8 cellular contexts compared by ENCODE assay signal in genomic region chr12:79174656-79175055, GRCh38.
A peak's percentile ranks its signal among the peaks of the same experiment; 100 is the strongest.
DNase-seq lines count a peak whose midpoint lies in the region; ATAC-seq and TF ChIP-seq lines count a peak whose summit lies in the region.

No MANE protein-coding gene starts in this region.

- no peak overlapping the region for H3K4me3 ChIP-seq in prostate gland

- H3K36me3 ChIP-seq in prostate gland = no peaks in the 10 kb centered on the region

- no peaks in the 10 kb centered on the region for H3K27me3 ChIP-seq in prostate gland (replicated peaks; ENCODE audit: insufficient read depth)

- TF ChIP-seq POLR2A in prostate gland (IDR thresholded peaks at IDR 0.05) = no peak

- 0% methylated on average over 1 of the region's 1 CpG for WGBS in prostate gland

- no peak overlapping the region for H3K27ac ChIP-seq in prostate gland

- peak in 3 of 4 experiments; percentile 35 to 55 (median 39) for TF ChIP-seq CTCF in prostate gland (IDR thresholded peaks at IDR 0.05)

- no peaks in the 10 kb centered on the region for H3K9me3 ChIP-seq in prostate gland

- intact Hi-C loops in prostate gland (cut with DNase I) = loop anchor here (5.0 to 10.0 kb wide), 2 partner anchors 782 to 1030 kb away; no protein-coding TSS in a partner anchor

- H3K4me1 ChIP-seq in prostate gland (replicated peaks) = no peaks in the 10 kb centered on the region

- DNase-seq in D341Med (ENCODE audit: low spot score) = peak; percentile 22
- DNase-seq in Kasumi-1 (lab: John Stamatoyannopoulos, UW) = peak; percentile 21 to 31
- DNase-seq in cerebellum (ENCODE audit: low spot score) = peak; percentile 5
- DNase-seq in prostate gland (ENCODE audit: low spot score) = no peak
- DNase-seq in MV-4-11 (lab: John Stamatoyannopoulos, UW) = no peak
- DNase-seq in HuH-7.5 (ENCODE audit: low spot score) = no peak
- DNase-seq in stimulated activated CD4-positive, alpha-beta T cell treated with anti-CD3 and anti-CD28 coated beads, Interleukin-4, amount 100 ng/mL, for 1 hour = no peak

- peak; percentile 85 for ATAC-seq in GM21390 (IDR thresholded peaks at IDR 0.05; ENCODE audit: unreplicated experiment)

Comparison
In these comparisons a context has a peak if more than half of its experiments do, and no peak if none do; other contexts are left out.
1. DNase-seq: peak in D341Med (single experiment), Kasumi-1 (2 of 2) and cerebellum (single experiment); none in prostate gland (single experiment), MV-4-11 (single experiment), HuH-7.5 (single experiment) and stimulated activated CD4-positive, alpha-beta T cell treated with anti-CD3 and anti-CD28 coated beads, Interleukin-4, amount 100 ng/mL, for 1 hour (single experiment).